11 cellular contexts compared by ENCODE assay signal in the genomic region with DNA sequence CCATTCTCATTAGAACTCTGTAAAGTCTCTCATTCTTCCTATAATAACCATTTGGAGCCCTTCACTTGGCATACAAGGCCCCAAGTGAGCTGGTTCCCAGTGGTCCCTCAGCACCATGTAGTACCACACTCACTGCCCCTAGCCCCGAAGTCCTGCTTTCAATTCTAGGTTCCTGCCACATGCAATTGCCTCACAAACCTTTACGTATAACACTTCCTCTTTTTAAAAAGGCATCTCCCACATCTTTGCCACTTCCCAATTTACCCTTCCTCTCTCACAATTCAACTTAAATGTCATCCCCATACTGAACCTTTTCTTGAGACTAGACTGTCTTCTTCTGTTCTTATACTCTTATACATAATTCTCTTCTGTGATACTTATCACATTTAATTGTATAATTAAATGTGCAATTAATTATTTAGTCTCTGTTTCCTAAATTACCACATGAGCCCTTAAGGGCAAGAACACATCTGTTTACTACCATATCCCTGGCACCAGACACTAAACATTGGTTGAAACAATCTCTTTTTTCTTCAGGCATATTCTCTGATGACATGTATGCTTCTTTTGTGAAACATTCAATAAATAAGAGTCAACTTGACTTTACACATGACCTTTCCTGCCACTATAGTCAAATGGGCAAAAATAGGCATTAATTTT.
DNase-seq lines count a peak whose midpoint lies in the region; ATAC-seq and TF ChIP-seq lines count a peak whose summit lies in the region.
"Had no signal": no experiment of that assay in that cellular context is flagged by ENCODE, and none has a peak within 500 bp of the region (broad histone marks: within the 10 kb centered on the region; RNA-seq: fewer than 3 reads in every experiment).

No MANE protein-coding gene starts in this region.

- peak; percentile 74 for ATAC-seq in GM18870 (IDR thresholded peaks at IDR 0.05; ENCODE audit: unreplicated experiment)
- ATAC-seq in HG03025 (IDR thresholded peaks at IDR 0.05; ENCODE audit: low FRiP score, unreplicated experiment), result peak; percentile 44
- ATAC-seq in GM23338, result no peak

- H3K4me3 ChIP-seq in muscle layer of duodenum (ENCODE audit: low read depth in 1 of 2, low read length in 2 of 2), result no peak overlapping the region
- no peak overlapping the region for H3K4me3 ChIP-seq in GM23338

- no peaks in the 10 kb centered on the region for H3K79me2 ChIP-seq in GM23338 (replicated peaks; ENCODE audit: insufficient read depth)

- CTCF ChIA-PET in GM10248 (lab: Yijun Ruan, JAX), result interaction anchor here (1.1 to 1.6 kb wide), 2 partner anchors 9 to 12 kb away, joined by 3 to 7 read pairs; no protein-coding TSS in a partner anchor

- H3K27ac Mint-ChIP-seq in GM23338, result no peak overlapping the region

- 0 out of 2 replicates have a peak, but pooled peaks cover 3% of the 10 kb centered on the region for H3K9me2 ChIP-seq in GM23338 (ENCODE audit: insufficient read depth)

- no peak overlapping the region for H2AFZ ChIP-seq in GM23338

- TF ChIP-seq CTCF in GM23338 (conservative IDR thresholded peaks at IDR 0.05; ENCODE audit: low read depth in 2 of 2) (no peak), GM10248 (IDR thresholded peaks at IDR 0.05; ENCODE audit: control extremely low read depth, extremely low read depth, low read depth, missing control alignments) (no peak)

- POLR2A ChIA-PET in GM10248 (lab: Yijun Ruan, JAX), result no interaction called here

- H3K36me3 Mint-ChIP-seq in GM23338 (ENCODE audit: low read depth), result no peaks in the 10 kb centered on the region

- H3K27me3 Mint-ChIP-seq in GM23338 (ENCODE audit: insufficient read depth, low read depth, poor library complexity), result no peaks in the 10 kb centered on the region

- H3K4me1 ChIP-seq in muscle layer of duodenum (ENCODE audit: control insufficient read depth in 1 of 2, insufficient read depth in 2 of 2, low read length in 2 of 2) (no peaks in the 10 kb centered on the region), GM23338 (ENCODE audit: insufficient read depth) (no peaks in the 10 kb centered on the region)

- H3K36me3 ChIP-seq in muscle layer of duodenum (ENCODE audit: control insufficient read depth in 1 of 2, insufficient read depth in 2 of 2, low read length in 2 of 2) (no peaks in the 10 kb centered on the region), GM23338 (ENCODE audit: insufficient read depth) (no peaks in the 10 kb centered on the region)

- H3K4me1 Mint-ChIP-seq in GM23338, result no peaks in the 10 kb centered on the region; the same call in 1 of the 3 replicates

- H3K4me2 ChIP-seq in GM23338, result no peak overlapping the region

- H3K4me3 Mint-ChIP-seq in GM23338, result no peak overlapping the region

- DNase-seq in SIG-M5 (lab: John Stamatoyannopoulos, UW), result peak; percentile 90
- DNase-seq in RKO (ENCODE audit: low spot score), result no peak
- no peak for DNase-seq in GM23338 (ENCODE audit: low spot score)
- DNase-seq in NCI-H1436 treated with DMSO at 0.1 percent for 48 hours (lab: John Stamatoyannopoulos, UW), result no peak
- DNase-seq in GM10248 (ENCODE audit: extremely low spot score), result no peak
- DNase-seq: activated CD8-positive, alpha-beta memory T cell treated with anti-CD3 and anti-CD28 coated beads for 24 hours; NCI-H524; stimulated activated naive CD4-positive, alpha-beta T cell had no signal

- no peaks in the 10 kb centered on the region for H3K9me3 ChIP-seq in muscle layer of duodenum (ENCODE audit: control insufficient read depth in 1 of 2, low read length in 2 of 2)

- H3K9me3 Mint-ChIP-seq in GM23338, result no peaks in the 10 kb centered on the region

- no peaks in the 10 kb centered on the region for H3F3A ChIP-seq in GM23338 (replicated peaks; ENCODE audit: low read depth)

- H4K20me1 ChIP-seq in GM23338 (replicated peaks; ENCODE audit: insufficient read depth), result no peaks in the 10 kb centered on the region

- peak overlapping the region; percentile 5 for H3K27ac ChIP-seq in muscle layer of duodenum (ENCODE audit: low read length)
- no peak overlapping the region for H3K27ac ChIP-seq in GM23338 (ENCODE audit: low read depth)

- H3K27me3 ChIP-seq in muscle layer of duodenum (ENCODE audit: low read depth, low read length) (no peaks in the 10 kb centered on the region), GM23338 (ENCODE audit: insufficient read depth) (no peaks in the 10 kb centered on the region)

TF ChIP-seq in GM23338, 12 proteins besides CTCF, POLR2A, EP300 and RAD21 (continues in another document):
- TF ChIP-seq ETS1 (IDR thresholded peaks at IDR 0.05) (no peak), REST (IDR thresholded peaks at IDR 0.05; ENCODE audit: unreplicated experiment) (no peak), EZH2 (IDR thresholded peaks at IDR 0.05; ENCODE audit: low read depth, unreplicated experiment) (no peak), STAT1 (IDR thresholded peaks at IDR 0.05; ENCODE audit: unreplicated experiment) (no peak), ZNF114 (CRISPR knock-in tag; IDR thresholded peaks at IDR 0.05) (no peak)
